29 cellular contexts compared by ENCODE assay signal in genomic region chr3:197021231-197021630, GRCh38. TPM values are rescaled to one million over a fixed set of nuclear protein-coding genes. Genes with fewer than 3 reads are reported as not detected.
A peak's percentile ranks its signal among the peaks of the same experiment; 100 is the strongest.
DNase-seq lines count a peak whose midpoint lies in the region; ATAC-seq, FAIRE-seq and TF ChIP-seq lines count a peak whose summit lies in the region.
"Had no signal": no experiment of that assay in that cellular context is flagged by ENCODE, and none has a peak within 500 bp of the region (broad histone marks: within the 10 kb centered on the region; RNA-seq: fewer than 3 reads in every experiment).

No MANE protein-coding gene starts in this region.

- H3K79me2 ChIP-seq in GM12878 (ENCODE audit: control insufficient read depth, insufficient read depth, low read length), result no peaks in the 10 kb centered on the region
- H3K79me2 ChIP-seq in neural progenitor cell (ENCODE audit: low read depth), result no peaks in the 10 kb centered on the region
- H3K79me2 ChIP-seq: parathyroid adenoma had no signal

- peak; percentile 51; the same call in 1 of the 2 replicates for TF ChIP-seq POLR2A in GM12878 (IDR thresholded peaks at IDR 0.05; ENCODE audit: low read depth, low read length)

- peaks cover 83% of the 10 kb centered on the region for H3K4me1 ChIP-seq in BLaER1
- H3K4me1 ChIP-seq in GM12878 (ENCODE audit: control insufficient read depth, insufficient read depth, low read length), result peaks cover 22% of the 10 kb centered on the region
- peaks cover 15% of the 10 kb centered on the region for H3K4me1 ChIP-seq in neural progenitor cell
- peaks cover 0 to 2% of the 10 kb centered on the region in 2 donors for H3K4me1 ChIP-seq in small intestine (ENCODE audit: control insufficient read depth in 2 of 2, insufficient read depth in 1 of 2, low read depth in 1 of 2, low read length in 1 of 2)
- H3K4me1 ChIP-seq: parathyroid adenoma, testis, vagina had no signal

- H3K4me3 Mint-ChIP-seq in neural progenitor cell, result no peak overlapping the region
- H3K4me3 Mint-ChIP-seq: CD8-positive, alpha-beta T cell; natural killer cell treated with Interleukin-12 subunit alpha and Interleukin-12 subunit beta and Interleukin-15 and Interleukin-18, amount 100 ng/mL, for 72 hours had no signal

- 78% methylated on average over 10 of the region's 10 CpGs for WGBS in GM12878 (ENCODE audit: insufficient coverage, insufficient replicate concordance, low lambda C conversion rate, missing lambda C conversion rate)
- 73 to 76% (median 75%) methylated on average over 7 to 10 of the region's 10 CpGs for WGBS in small intestine, 3 donors

- intact Hi-C loops in GM12878 (cut with micrococcal nuclease; ENCODE audit: unreplicated experiment), result no loop called here

- in situ Hi-C loops in GM13977 (cut with MboI; ENCODE audit: low pct_unique_long_range_greater_than_20kb, low sequenced_read_pairs, unreplicated experiment), result loop anchor here (25.0 kb wide), 2 partner anchors 166 to 491 kb away; no protein-coding TSS in a partner anchor
- in situ Hi-C loops in GM12878 (cut with MboI), result no loop called here

- TF ChIP-seq CTCF in GM13977 (IDR thresholded peaks at IDR 0.05; ENCODE audit: extremely low read depth, insufficient read depth, missing control alignments) (no peak), GM12878 (IDR thresholded peaks at IDR 0.05 in 2 of 3, conservative IDR thresholded peaks at IDR 0.05 in 1 of 3; ENCODE audit: control insufficient read depth in 2 of 3, extremely low read depth in 1 of 3, insufficient read depth in 1 of 3, low read depth in 3 of 3, low read length in 3 of 3) (no peak), neural progenitor cell (IDR thresholded peaks at IDR 0.05) (no peak)

- POLR2A ChIA-PET in GM12878 (lab: Charles Lee), result interaction anchor here (4.2 kb wide), 1 partner anchor 16 kb away, joined by 24 read pairs; no protein-coding TSS in a partner anchor

- H3K9me3 ChIP-seq in BLaER1 (no peaks in the 10 kb centered on the region), GM12878 (replicated peaks; ENCODE audit: control insufficient read depth, insufficient read depth, low read length) (no peaks in the 10 kb centered on the region), neural progenitor cell (ENCODE audit: low read depth) (no peaks in the 10 kb centered on the region), small intestine (ENCODE audit: control insufficient read depth, low read depth) (no peaks in the 10 kb centered on the region)
- H3K9me3 ChIP-seq: left lung, testis, vagina had no signal

- H4K20me1 ChIP-seq in BLaER1, result peaks cover 28% of the 10 kb centered on the region
- H4K20me1 ChIP-seq in GM12878 (ENCODE audit: control insufficient read depth, insufficient read depth), result no peaks in the 10 kb centered on the region
- no peaks in the 10 kb centered on the region for H4K20me1 ChIP-seq in neural progenitor cell (ENCODE audit: low read depth)

- H2AFZ ChIP-seq in GM12878 (ENCODE audit: control insufficient read depth, low read depth, low read length), result no peak overlapping the region
- no peak overlapping the region for H2AFZ ChIP-seq in neural progenitor cell (replicated peaks)
- H2AFZ ChIP-seq: parathyroid adenoma had no signal

- TF ChIP-seq RAD21 in GM12878 (IDR thresholded peaks at IDR 0.05; ENCODE audit: insufficient read depth, low read depth, low read length), result no peak

- FAIRE-seq in GM12878 (lab: Jason Lieb, UNC) (no peak), small intestine (lab: Jason Lieb, UNC) (no peak)
- FAIRE-seq: GM19239, RCC 7860 had no signal

- peak overlapping the region; percentile 74; the same call in 1 of the 2 replicates for H3K9ac ChIP-seq in BLaER1
- H3K9ac ChIP-seq in GM12878 (ENCODE audit: control insufficient read depth, insufficient read depth, low read length), result no peak overlapping the region
- no peak overlapping the region for H3K9ac ChIP-seq in neural progenitor cell
- H3K9ac ChIP-seq: parathyroid adenoma had no signal

- peak; percentile 10 for DNase-seq in GM13977 (ENCODE audit: low spot score)
- no peak for DNase-seq in GM12878 (ENCODE audit: low read depth, low spot score)
- no peak for DNase-seq in neural progenitor cell (ENCODE audit: low spot score)
- DNase-seq in small intestine, result no peak
- DNase-seq: activated CD4-positive, alpha-beta T cell treated with anti-CD3 and anti-CD28 coated beads, Interleukin-2, amount 50 U/mL, for 1 hour; activated CD8-positive, alpha-beta memory T cell treated with anti-CD3 and anti-CD28 coated beads, Interleukin-2, amount 50 U/mL, for 4 hours; activated gamma-delta T cell treated with Interleukin-2 at 50 U/mL for 16 hours; DMS53; GDM1; IMR-90; left lung; midbrain; NCI-H1417 treated with DMSO at 0.1 percent for 48 hours; NCI-H2107; NCI-H446 treated with DMSO at 0.1 percent for 48 hours; stimulated activated CD4-positive, alpha-beta T cell treated with anti-CD3 and anti-CD28 coated beads, Interleukin-15, amount 100 ng/mL, for 24 hours; T-helper 2 cell; testis had no signal

- peaks cover 15% of the 10 kb centered on the region for H3K27me3 Mint-ChIP-seq in neural progenitor cell (ENCODE audit: insufficient read depth, low read depth)

- no peaks in the 10 kb centered on the region for H3K9me3 Mint-ChIP-seq in neural progenitor cell
- H3K9me3 Mint-ChIP-seq: CD8-positive, alpha-beta T cell; natural killer cell treated with Interleukin-12 subunit alpha and Interleukin-12 subunit beta and Interleukin-15 and Interleukin-18, amount 100 ng/mL, for 72 hours had no signal

- no peaks in the 10 kb centered on the region for H3K36me3 Mint-ChIP-seq in neural progenitor cell
- H3K36me3 Mint-ChIP-seq: CD8-positive, alpha-beta T cell; natural killer cell treated with Interleukin-12 subunit alpha and Interleukin-12 subunit beta and Interleukin-15 and Interleukin-18, amount 100 ng/mL, for 72 hours had no signal

- BruUV-seq in GM12878 (replicated peaks; lab: Mats Ljungman, UMichigan), result no TSS peak

- SMC1A ChIA-PET in GM12878 (lab: Charles Lee; ENCODE audit: uncharacterized antibody, unreplicated experiment), result interaction anchor here (2.6 kb wide), 1 partner anchor 17 kb away, joined by 17 read pairs; no protein-coding TSS in a partner anchor

- H3K27ac ChIP-seq in BLaER1, result peak overlapping the region; percentile 92
- no peak overlapping the region for H3K27ac ChIP-seq in GM12878 (ENCODE audit: control insufficient read depth, insufficient read depth)
- no peak overlapping the region for H3K27ac ChIP-seq in neural progenitor cell
- H3K27ac ChIP-seq in small intestine (ENCODE audit: low read depth in 1 of 2, low read length in 1 of 2), result no peak overlapping the region
- H3K27ac ChIP-seq: left lung, parathyroid adenoma, SK-N-MC, testis, vagina had no signal

- H3K4me2 ChIP-seq in BLaER1 (peak overlapping the region; percentile 87), GM12878 (ENCODE audit: control insufficient read depth, insufficient read depth) (no peak overlapping the region), neural progenitor cell (peak overlapping the region; percentile 27)

- peaks cover 13% of the 10 kb centered on the region for H3K36me3 ChIP-seq in BLaER1
- H3K36me3 ChIP-seq in GM12878 (ENCODE audit: control insufficient read depth in 2 of 2, insufficient read depth in 2 of 2, low read length in 1 of 2), result peaks cover 0 to 9% of the 10 kb centered on the region in 2 experiments; a peak in 2 of 4 replicates
- H3K36me3 ChIP-seq in neural progenitor cell, result no peaks in the 10 kb centered on the region
- H3K36me3 ChIP-seq in small intestine (ENCODE audit: control insufficient read depth in 2 of 2, insufficient read depth in 2 of 2, low read length in 2 of 2), result no peaks in the 10 kb centered on the region
- H3K36me3 ChIP-seq: left lung, vagina had no signal

- CTCF ChIA-PET in GM12878 (lab: Yijun Ruan, JAX), result interaction anchor here (1.0 to 2.6 kb wide), 6 partner anchors 8 to 46 kb away, joined by 3 to 12 read pairs (median 4); partner anchors contain the start of gene MELTF

- H3K4me1 Mint-ChIP-seq in neural progenitor cell, result peaks cover 38% of the 10 kb centered on the region

- no peak overlapping the region for H3K27ac Mint-ChIP-seq in neural progenitor cell
- H3K27ac Mint-ChIP-seq: CD8-positive, alpha-beta T cell; natural killer cell treated with Interleukin-12 subunit alpha and Interleukin-12 subunit beta and Interleukin-15 and Interleukin-18, amount 100 ng/mL, for 72 hours had no signal

- no peak for TF ChIP-seq EP300 in GM12878 (IDR thresholded peaks at IDR 0.05; ENCODE audit: borderline replicate concordance in 1 of 2, control insufficient read depth in 1 of 2, low read depth in 2 of 2, low read length in 2 of 2)

- H3F3A ChIP-seq in neural progenitor cell (ENCODE audit: low read depth), result no peaks in the 10 kb centered on the region

- H3K4me3 ChIP-seq in BLaER1, result no peak overlapping the region
- H3K4me3 ChIP-seq in GM12878, result no peak overlapping the region
- no peak overlapping the region for H3K4me3 ChIP-seq in neural progenitor cell
- no peak overlapping the region for H3K4me3 ChIP-seq in small intestine (ENCODE audit: low read depth in 1 of 2, low read length in 2 of 2)
- H3K4me3 ChIP-seq: left lung, SK-N-MC, testis, vagina had no signal

- ATAC-seq in GM12878, result no peak
- no peak for ATAC-seq in GM18519 (IDR thresholded peaks at IDR 0.05; ENCODE audit: low FRiP score, unreplicated experiment)
- ATAC-seq in GM19351 (IDR thresholded peaks at IDR 0.05; ENCODE audit: unreplicated experiment), result no peak
- ATAC-seq: CD8-positive, alpha-beta T cell; left lung; natural killer cell treated with Interleukin-12 subunit alpha and Interleukin-12 subunit beta and Interleukin-15 and Interleukin-18, amount 100 ng/mL, for 72 hours; right cardiac atrium had no signal

- RAD21 ChIA-PET in GM12878 (lab: Charles Lee; ENCODE audit: unreplicated experiment), result interaction anchor here (1.2 to 1.5 kb wide), 2 partner anchors 9 to 18 kb away, joined by 3 read pairs; partner anchors contain the start of gene MELTF

- H3K27me3 ChIP-seq in BLaER1 (no peaks in the 10 kb centered on the region), GM12878 (replicated peaks in 1 of 2; ENCODE audit: control insufficient read depth in 2 of 2, insufficient read depth in 2 of 2, low read length in 1 of 2) (no peaks in the 10 kb centered on the region), neural progenitor cell (no peaks in the 10 kb centered on the region), small intestine (ENCODE audit: control insufficient read depth in 2 of 2, insufficient read depth in 2 of 2, low read length in 2 of 2) (no peaks in the 10 kb centered on the region)
- H3K27me3 ChIP-seq: testis, vagina had no signal

RNA-seq across cellular contexts. Expression of gene MELTF, which starts 8.4 kb away (rescaled TPM):
- 140 and 164 TPM in 2 replicates for total RNA-seq in GM12878 (2013; cell fraction: nucleolus; rRNA removed)
- 23.8 and 26.9 TPM in 2 replicates for total RNA-seq in GM12878 (2014; rRNA removed)
- total RNA-seq in GM12878 (2014; rRNA removed; fragmentation: Illumina TruSeq; extraction: Trizol), result 13.9 and 14.1 TPM in 2 replicates
- total RNA-seq in GM12878 (2021), result 44.3 and 49.1 TPM in 2 replicates
- polyA plus RNA-seq in GM12878 (2011; ENCODE audit: low read depth), result 23.1 TPM
- 4.0 and 6.7 TPM in 2 replicates for polyA plus RNA-seq in GM12878 (2011; rRNA removed)
- polyA plus RNA-seq in GM12878 (2011; cell fraction: cytosol; rRNA removed), result 6.0 and 9.0 TPM in 2 replicates
- polyA plus RNA-seq in GM12878 (2011; cell fraction: nucleus; rRNA removed), result 47.3 and 52.4 TPM in 2 replicates
- polyA plus RNA-seq in GM12878 (2012), result 17.8 and 24.6 TPM in 2 replicates
- polyA plus RNA-seq in GM12878 (2014; fragmentation: Illumina TruSeq; extraction: Trizol), result 5.0 and 10.4 TPM in 2 replicates
- polyA plus RNA-seq in GM12878 (2014; fragmentation: Nextera tagmentation; extraction: Ambion mirVana), result 1 to 10 TPM in 1 of 2 experiments, under 1 TPM in 1; 0.55 to 1.3 TPM
- 31.8 and 40.1 TPM in 2 replicates for polyA plus RNA-seq in GM12878 (2014; rRNA removed)
- 10 to 100 TPM in 1 of 2 experiments, 1 to 10 TPM in 1; 9.4 to 11.8 TPM for polyA plus RNA-seq in GM12878 (2016; fragmentation: Nextera tagmentation; extraction: Ambion mirVana)
- 7.5 and 12.0 TPM in 2 replicates for polyA minus RNA-seq in GM12878 (2011; rRNA and poly(A)+ RNA removed)
- polyA minus RNA-seq in GM12878 (2011; cell fraction: cytosol; rRNA and poly(A)+ RNA removed), result 5.2 and 6.5 TPM in 2 replicates
- 13.3 and 24.5 TPM in 2 replicates for polyA minus RNA-seq in GM12878 (2011; cell fraction: nucleus; rRNA and poly(A)+ RNA removed)
- 0.28 and 4.2 TPM in 2 replicates for total RNA-seq in neural progenitor cell (ENCODE audit: low replicate concordance)
- 1 to 10 TPM; 6.5 to 9.8 (median 7.0) TPM for polyA plus RNA-seq in small intestine

RNA-seq across cellular contexts. Expression of gene PIGZ, which starts 52.6 kb away (rescaled TPM):
- total RNA-seq in GM12878 (2013; cell fraction: nucleolus; rRNA removed), result 5.9 and 7.0 TPM in 2 replicates
- total RNA-seq in GM12878 (2014; rRNA removed) (0.54 and 0.85 TPM in 2 replicates), GM12878 (2014; rRNA removed; fragmentation: Illumina TruSeq; extraction: Trizol) (0.31 and 0.69 TPM in 2 replicates), GM12878 (2021) (0.90 and 1.2 TPM in 2 replicates), neural progenitor cell (ENCODE audit: low replicate concordance) (1.2 TPM in 1 of 2 replicates, not detected in the other)
- 1.5 TPM for polyA plus RNA-seq in GM12878 (2011; ENCODE audit: low read depth)
- polyA plus RNA-seq in GM12878 (2011; rRNA removed) (0.29 and 0.42 TPM in 2 replicates), GM12878 (2014; fragmentation: Illumina TruSeq; extraction: Trizol) (0.44 and 0.88 TPM in 2 replicates), GM12878 (2014; fragmentation: Nextera tagmentation; extraction: Ambion mirVana) (under 1 TPM; 0.06 to 0.42 TPM), GM12878 (2014; rRNA removed) (1.1 TPM in 2 replicates), GM12878 (2016; fragmentation: Nextera tagmentation; extraction: Ambion mirVana) (under 1 TPM; 0.44 to 1.00 TPM), small intestine (1 to 10 TPM; 1.1 to 3.6 (median 2.3) TPM)
- polyA plus RNA-seq in GM12878 (2011; cell fraction: cytosol; rRNA removed), result 0.32 and 0.45 TPM in 2 replicates
- 0.69 and 1.4 TPM in 2 replicates for polyA plus RNA-seq in GM12878 (2011; cell fraction: nucleus; rRNA removed)
- polyA plus RNA-seq in GM12878 (2012), result 2.7 and 3.0 TPM in 2 replicates
- 0.10 and 0.29 TPM in 2 replicates for polyA minus RNA-seq in GM12878 (2011; rRNA and poly(A)+ RNA removed)
- 0.42 TPM in 1 of 2 replicates, not detected in the other for polyA minus RNA-seq in GM12878 (2011; cell fraction: cytosol; rRNA and poly(A)+ RNA removed)
- 0.12 and 0.19 TPM in 2 replicates for polyA minus RNA-seq in GM12878 (2011; cell fraction: nucleus; rRNA and poly(A)+ RNA removed)
- total RNA-seq: CD8-positive, alpha-beta T cell had no signal
